Comparison of ENCODE assay signal across 19 cellular contexts in genomic region chr20:58629213-58629575, GRCh38.
"Had no signal": no experiment of that assay in that cellular context is flagged by ENCODE, and none has a peak within 500 bp of the region (broad histone marks: within the 10 kb centered on the region; RNA-seq: fewer than 3 reads in every experiment).

No MANE protein-coding gene starts in this region.

- FAIRE-seq: frontal cortex had no signal

- H3K4me3 ChIP-seq: lower lobe of right lung, skin epidermis, tibial nerve had no signal

- H3K4me1 ChIP-seq: lower lobe of right lung, tibial nerve had no signal

- DNase-seq: activated naive CD8-positive, alpha-beta T cell treated with anti-CD3 and anti-CD28 coated beads for 36 hours; amygdala; brain microvascular endothelial cell; effector memory CD4-positive, alpha-beta T cell; head of caudate nucleus; immature natural killer cell; left cardiac atrium; lower lobe of right lung; retina; stimulated activated CD4-positive, alpha-beta T cell treated with anti-CD3 and anti-CD28 coated beads, Interleukin-4, amount 100 ng/mL, for 4 hours; stimulated activated CD8-positive, alpha-beta memory T cell treated with anti-CD3 and anti-CD28 coated beads, Interleukin-4, amount 100 ng/mL, for 48 hours; stimulated activated naive CD4-positive, alpha-beta T cell treated with Interleukin-2 at 50 U/mL for 16 hours; substantia nigra; T-helper 9 cell had no signal

- H3K27ac ChIP-seq: epithelial cell of prostate, lower lobe of right lung, neutrophil, skin epidermis, tibial nerve had no signal

- ATAC-seq: left cardiac atrium, lower lobe of right lung had no signal

- H3K27me3 ChIP-seq: brain microvascular endothelial cell, tibial nerve had no signal

- H3K36me3 ChIP-seq: brain microvascular endothelial cell, lower lobe of right lung, neutrophil, tibial nerve had no signal

- H3K9me3 ChIP-seq: lower lobe of right lung, neutrophil, tibial nerve had no signal
